In the genomic region with DNA sequence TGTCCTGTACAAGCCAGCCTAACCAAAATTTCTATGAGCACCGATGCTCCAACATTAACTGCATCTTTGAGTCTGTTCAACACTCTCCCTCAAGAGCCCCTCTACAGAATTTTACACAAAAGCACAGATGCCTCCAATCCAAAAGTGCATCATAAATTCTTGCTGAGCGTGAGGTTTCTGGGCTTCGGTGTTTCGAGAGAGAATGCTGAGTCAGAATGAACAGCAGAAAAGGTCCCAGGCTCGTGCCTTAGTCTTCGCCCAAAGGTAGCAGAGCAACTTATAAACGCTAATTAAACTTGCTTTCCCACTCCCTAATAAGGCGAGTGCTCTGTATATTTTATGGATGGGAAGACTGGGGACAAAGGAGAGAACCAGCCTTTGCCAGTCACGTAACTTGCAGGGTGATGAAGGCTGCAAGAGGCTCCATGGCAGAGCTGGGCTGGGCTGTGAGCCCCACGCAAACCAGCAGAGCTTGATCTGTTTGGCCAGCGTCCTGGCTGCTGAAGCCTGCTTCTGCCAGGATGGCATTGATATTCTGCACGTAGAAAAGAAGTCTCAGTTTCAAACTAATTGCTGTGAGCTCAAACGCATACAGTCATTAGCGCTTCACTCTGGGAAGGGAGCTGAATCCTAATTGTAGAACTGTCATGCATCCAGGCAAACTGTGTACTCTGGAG, we compare ENCODE assay signal across 16 cellular contexts.
"Had no signal": no experiment of that assay in that cellular context is flagged by ENCODE, and none has a peak within 500 bp of the region (broad histone marks: within the 10 kb centered on the region; RNA-seq: fewer than 3 reads in every experiment).

No MANE protein-coding gene starts in this region.

- ATAC-seq: activated CD8-positive, alpha-beta T cell treated with anti-CD3 and anti-CD28 coated beads, Interleukin-2, amount 10 ng/mL, durations not matched to agents 7 days and 5 days; activated naive CD8-positive, alpha-beta T cell treated with anti-CD3 and anti-CD28 coated beads, Interleukin-2, amount 50 U/mL, for 24 hours; effector memory CD8-positive, alpha-beta T cell; left colon; naive thymus-derived CD4-positive, alpha-beta T cell; psoas muscle; T-cell had no signal

- DNase-seq: activated CD4-positive, alpha-beta T cell treated with anti-CD3 and anti-CD28 coated beads for 4 hours; activated CD8-positive, alpha-beta T cell treated with anti-CD3 and anti-CD28 coated beads, Interleukin-2, amount 10 ng/mL, durations not matched to agents 7 days and 5 days; activated naive CD4-positive, alpha-beta T cell; activated naive CD8-positive, alpha-beta T cell treated with anti-CD3 and anti-CD28 coated beads, Interleukin-2, amount 50 U/mL, for 24 hours; central memory CD4-positive, alpha-beta T cell; cortex of kidney; effector memory CD8-positive, alpha-beta T cell; glutamatergic neuron; immature natural killer cell; left colon; naive thymus-derived CD4-positive, alpha-beta T cell; psoas muscle; stimulated activated CD4-positive, alpha-beta T cell treated with anti-CD3 and anti-CD28 coated beads, Interleukin-12 subunit alpha, Interleukin-12 subunit beta, amount 100 ng/mL, for 4 hours; stimulated activated CD4-positive, alpha-beta T cell treated with anti-CD3 and anti-CD28 coated beads, Interleukin-2, amount 100 ng/mL, for 48 hours; stimulated activated naive CD4-positive, alpha-beta T cell treated with Interleukin-2 at 50 U/mL for 16 hours; T-cell had no signal
